ENCODE assay signal across 8 cellular contexts in genomic region chr6:109440325-109441068, GRCh38. TPM values are rescaled to one million over a fixed set of nuclear protein-coding genes. Genes with fewer than 3 reads are reported as not detected.
DNase-seq lines count a peak whose midpoint lies in the region; ATAC-seq and TF ChIP-seq lines count a peak whose summit lies in the region.

Gene PPIL6 (minus strand): TSS chr6:109440628. CDS start chr6:109440590, 38 bp downstream.
A gene with protein sequence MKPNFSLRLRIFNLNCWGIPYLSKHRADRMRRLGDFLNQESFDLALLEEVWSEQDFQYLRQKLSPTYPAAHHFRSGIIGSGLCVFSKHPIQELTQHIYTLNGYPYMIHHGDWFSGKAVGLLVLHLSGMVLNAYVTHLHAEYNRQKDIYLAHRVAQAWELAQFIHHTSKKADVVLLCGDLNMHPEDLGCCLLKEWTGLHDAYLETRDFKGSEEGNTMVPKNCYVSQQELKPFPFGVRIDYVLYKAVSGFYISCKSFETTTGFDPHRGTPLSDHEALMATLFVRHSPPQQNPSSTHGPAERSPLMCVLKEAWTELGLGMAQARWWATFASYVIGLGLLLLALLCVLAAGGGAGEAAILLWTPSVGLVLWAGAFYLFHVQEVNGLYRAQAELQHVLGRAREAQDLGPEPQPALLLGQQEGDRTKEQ (plus strand): TSS chr6:109440724. CDS start chr6:109441122, 398 bp downstream.

- H3K4me3 Mint-ChIP-seq in activated CD4-positive, alpha-beta memory T cell treated with anti-CD3 and anti-CD28 coated beads for 36 hours: peak within 1 kb of the TSS; percentile 87

- peak in 13 of 14 donors; percentile 41 to 90 (median 73) for DNase-seq in C1 segment of cervical spinal cord (lab: John Stamatoyannopoulos, UW)
- DNase-seq in NCI-H526 treated with DMSO at 0.1 percent for 48 hours (lab: John Stamatoyannopoulos, UW): peak; percentile 68
- peak; percentile 84 for DNase-seq in activated CD4-positive, alpha-beta memory T cell treated with anti-CD3 and anti-CD28 coated beads for 36 hours
- peak; percentile 94 for DNase-seq in ecto neural progenitor cell (ENCODE audit: low spot score)
- peak; percentile 90 to 93 for DNase-seq in lung microvascular endothelial cell (ENCODE audit: low read depth in 2 of 2)
- peak; percentile 60 to 62 (median 61) for DNase-seq in stimulated activated CD4-positive, alpha-beta T cell treated with anti-CD3 and anti-CD28 coated beads, TNF-alpha, amount 100 ng/mL, for 4 hours (ENCODE audit: low read depth in 3 of 3)

- H3K27me3 Mint-ChIP-seq in activated CD4-positive, alpha-beta memory T cell treated with anti-CD3 and anti-CD28 coated beads for 36 hours: no peaks in the 10 kb centered on the region

- POLR2A ChIA-PET in activated CD4-positive, alpha-beta memory T cell treated with anti-CD3 and anti-CD28 coated beads for 36 hours (lab: Charles Lee): interaction anchor here (1.1 to 3.5 kb wide), 8 partner anchors 10 to 67 kb away, joined by 3 to 37 read pairs (median 9); partner anchors contain the start of genes CD164, MICAL1 and ZBTB24

- CTCF ChIA-PET in activated CD4-positive, alpha-beta memory T cell treated with anti-CD3 and anti-CD28 coated beads for 36 hours (lab: Charles Lee): interaction anchor here (1.0 to 2.9 kb wide), 5 partner anchors 10 to 57 kb away, joined by 3 to 19 read pairs (median 8); partner anchors contain the start of gene MICAL1

- no peaks in the 10 kb centered on the region for H3K9me3 Mint-ChIP-seq in activated CD4-positive, alpha-beta memory T cell treated with anti-CD3 and anti-CD28 coated beads for 36 hours

- H3K36me3 Mint-ChIP-seq in activated CD4-positive, alpha-beta memory T cell treated with anti-CD3 and anti-CD28 coated beads for 36 hours: peaks cover 16% of the 10 kb centered on the region

- intact Hi-C loops in activated CD4-positive, alpha-beta memory T cell treated with anti-CD3 and anti-CD28 coated beads for 36 hours (cut with micrococcal nuclease): loop anchor here (1.0 to 5.0 kb wide), 6 partner anchors 15 to 346 kb away; partner anchors contain the start of genes AK9, CD164, CEP57L1 and FIG4

- ATAC-seq in HG03354 (IDR thresholded peaks at IDR 0.05; ENCODE audit: poor library complexity, severe bottlenecking, unreplicated experiment): peak; percentile 90

- H3K27ac Mint-ChIP-seq in activated CD4-positive, alpha-beta memory T cell treated with anti-CD3 and anti-CD28 coated beads for 36 hours: peak within 1 kb of the TSS; percentile 82

- TF ChIP-seq POLR2A in GM19099 (IDR thresholded peaks at IDR 0.05; ENCODE audit: extremely low read depth, insufficient read length, low read depth): peak; percentile 59

- H3K4me1 Mint-ChIP-seq in activated CD4-positive, alpha-beta memory T cell treated with anti-CD3 and anti-CD28 coated beads for 36 hours (ENCODE audit: low read depth): peaks cover 21% of the 10 kb centered on the region

RNA-seq across cellular contexts. Expression of gene PPIL6, which starts in this region (rescaled TPM):
- total RNA-seq in activated CD4-positive, alpha-beta memory T cell treated with anti-CD3 and anti-CD28 coated beads for 36 hours: under 1 TPM; 0.43 to 0.46 TPM
- total RNA-seq in lung microvascular endothelial cell: 0.22 and 0.60 TPM in 2 replicates

RNA-seq across cellular contexts. Expression of the second gene that starts in this region (rescaled TPM):
- total RNA-seq in activated CD4-positive, alpha-beta memory T cell treated with anti-CD3 and anti-CD28 coated beads for 36 hours: 1 to 10 TPM; 9.7 TPM
- total RNA-seq in lung microvascular endothelial cell: 5.4 and 7.3 TPM in 2 replicates

Comparison
In these comparisons a context has a peak if more than half of its experiments do, and no peak if none do; other contexts are left out.
1. Peak in every context shown above with its lines: DNase-seq and ATAC-seq.